In the genomic region with DNA sequence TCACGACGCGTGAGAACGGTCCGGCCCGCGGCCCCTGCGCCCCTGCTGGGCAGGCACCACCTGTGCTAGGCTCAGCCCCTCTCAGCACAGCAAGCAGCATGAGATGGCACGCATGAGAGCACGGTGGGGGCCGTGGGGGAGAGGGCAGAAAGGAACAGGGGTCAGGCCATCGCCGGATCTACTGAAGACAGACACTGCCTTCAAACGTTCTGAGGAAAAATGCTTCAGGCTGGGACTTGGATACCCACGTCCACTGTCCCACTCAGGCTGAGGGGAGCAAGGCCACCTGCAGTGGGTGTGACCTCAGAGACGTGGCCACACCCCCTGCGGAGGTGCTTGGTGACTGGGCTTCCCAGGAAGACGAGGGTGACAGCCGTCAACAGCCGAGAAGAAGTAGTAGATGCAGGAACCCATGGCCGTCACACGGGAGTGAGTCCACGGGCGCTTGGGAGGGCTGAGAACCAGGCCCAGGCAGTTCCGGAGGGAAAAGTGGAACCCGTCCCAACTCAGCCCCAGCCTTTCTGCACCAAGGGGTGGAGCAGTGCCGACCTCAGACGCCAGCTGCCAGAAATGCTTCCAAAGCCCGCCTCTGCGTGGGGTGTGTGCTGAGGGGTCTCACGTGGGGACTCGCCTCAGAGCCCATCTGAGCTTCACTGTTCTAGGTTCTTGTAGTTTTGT, we compare ENCODE assay signal across 2 cellular contexts. TPM values are rescaled to one million over a fixed set of nuclear protein-coding genes. Genes with fewer than 3 reads are reported as not detected.
"Had no signal": no experiment of that assay in that cellular context is flagged by ENCODE, and none has a peak within 500 bp of the region (broad histone marks: within the 10 kb centered on the region; RNA-seq: fewer than 3 reads in every experiment).

No MANE protein-coding gene starts in this region.

RNA-seq across cellular contexts. Expression of gene TPPP, which starts 12.9 kb away (rescaled TPM):
- total RNA-seq: LHCN-M2, OCI-LY7 had no signal
